ENCODE assay signal across 12 cellular contexts in the genomic region with DNA sequence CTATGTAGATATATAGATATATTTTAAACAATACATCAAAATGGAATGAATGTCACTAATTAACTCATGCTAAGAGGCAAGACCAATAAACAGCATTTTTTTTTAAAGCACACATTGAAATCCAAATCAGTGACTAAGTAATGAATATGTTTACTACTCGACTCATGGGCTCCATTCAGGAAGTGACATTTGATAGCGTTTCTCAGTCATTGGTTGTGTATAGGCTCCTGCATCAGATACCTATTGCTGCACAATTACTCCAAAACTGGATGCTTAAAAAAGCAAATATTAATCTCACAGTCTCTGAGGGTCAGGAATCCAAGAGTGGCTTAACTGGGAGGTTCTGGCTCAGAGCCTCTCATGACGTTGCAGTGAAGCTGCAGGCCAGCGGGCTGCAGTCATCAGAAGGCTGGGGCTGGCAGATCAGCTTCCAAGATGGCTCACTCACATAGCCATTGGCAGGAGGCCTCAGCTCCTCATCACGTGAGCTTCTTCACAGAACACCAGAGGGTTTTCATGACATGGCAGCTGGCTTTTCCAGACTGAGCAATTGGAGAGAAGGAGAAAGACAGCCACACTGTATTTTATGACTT.
DNase-seq lines count a peak whose midpoint lies in the region; ATAC-seq, FAIRE-seq and TF ChIP-seq lines count a peak whose summit lies in the region.
"Had no signal": no experiment of that assay in that cellular context is flagged by ENCODE, and none has a peak within 500 bp of the region (broad histone marks: within the 10 kb centered on the region; RNA-seq: fewer than 3 reads in every experiment).

No MANE protein-coding gene starts in this region.

- TF ChIP-seq RAD21 in IMR-90 (IDR thresholded peaks at IDR 0.05; ENCODE audit: low read length) = no peak

- H3K27me3 Mint-ChIP-seq in Calu3 (ENCODE audit: unreplicated experiment) = no peaks in the 10 kb centered on the region
- H3K27me3 Mint-ChIP-seq: dendritic cell treated with granulocyte-macrophage colony-stimulating factor and Interleukin-4, amounts not matched to agents 40 ng/mL and 50 ng/mL, for 4 days had no signal

- POLR2A ChIA-PET in AG04450 (lab: Yijun Ruan, JAX) = interaction anchor here (0.6 kb wide), 1 partner anchor 574 kb away, joined by 3 read pairs; no protein-coding TSS in a partner anchor
- POLR2A ChIA-PET in IMR-90 (lab: Charles Lee; ENCODE audit: unreplicated experiment) = no interaction called here
- POLR2A ChIA-PET in OCI-LY7 (lab: Charles Lee) = no interaction called here

- H2AFZ ChIP-seq in IMR-90 (replicated peaks; ENCODE audit: low read length, poor library complexity) (no peak overlapping the region), mesenchymal stem cell (ENCODE audit: low read depth, low read length) (no peak overlapping the region), OCI-LY7 (ENCODE audit: low read length) (no peak overlapping the region)
- H2AFZ ChIP-seq: PC-9 had no signal

- no peaks in the 10 kb centered on the region for H3K9me2 ChIP-seq in OCI-LY7 (ENCODE audit: insufficient read depth, low read length)

- no peaks in the 10 kb centered on the region for H3K79me2 ChIP-seq in OCI-LY7 (ENCODE audit: insufficient read depth, low read depth, low read length)

- no peak overlapping the region for H2AK9ac ChIP-seq in IMR-90 (replicated peaks; ENCODE audit: low read depth, low read length, poor library complexity)

- H3K4ac ChIP-seq in IMR-90 (ENCODE audit: low read depth, low read length) (no peak overlapping the region), mesenchymal stem cell (ENCODE audit: low read depth in 1 of 2, low read length in 2 of 2) (no peak overlapping the region)

- no peak overlapping the region for H2BK5ac ChIP-seq in IMR-90 (ENCODE audit: low read depth, low read length, poor library complexity, severe bottlenecking)
- no peak overlapping the region for H2BK5ac ChIP-seq in mesenchymal stem cell (ENCODE audit: low read depth, low read length, poor library complexity, severe bottlenecking)

- TF ChIP-seq POLR2A in IMR-90 (IDR thresholded peaks at IDR 0.05; ENCODE audit: low read depth, low read length) = no peak

- H3K23ac ChIP-seq in IMR-90 (ENCODE audit: low read depth, low read length) (no peak overlapping the region), mesenchymal stem cell (ENCODE audit: low read length in 2 of 2) (no peak overlapping the region)

- H2AK5ac ChIP-seq in IMR-90 (ENCODE audit: low read depth, low read length) (no peak overlapping the region), mesenchymal stem cell (ENCODE audit: low read length, severe bottlenecking) (no peak overlapping the region)

- no peak overlapping the region for H3K56ac ChIP-seq in IMR-90 (ENCODE audit: extremely low read depth, insufficient read depth, low read length)

- dilution Hi-C loops in IMR-90 (cut with HindIII; ENCODE audit: low sequenced_read_pairs, unreplicated experiment) = no loop called here

- H3K4me3 ChIP-seq in AG04450 (ENCODE audit: low read depth, low read length) (no peak overlapping the region), IMR-90 (ENCODE audit: insufficient read depth, low read depth, low read length) (no peak overlapping the region), colonic mucosa (no peak overlapping the region), mesenchymal stem cell (ENCODE audit: insufficient read depth in 1 of 2, low read depth in 1 of 2, low read length in 2 of 2) (peak overlapping the region in 1 of 2 experiments; percentile 27), OCI-LY7 (ENCODE audit: low read depth, low read length, poor library complexity, severe bottlenecking) (no peak overlapping the region)
- H3K4me3 ChIP-seq: PC-9 had no signal

- no peak overlapping the region for H3K27ac Mint-ChIP-seq in Calu3 (ENCODE audit: unreplicated experiment)
- H3K27ac Mint-ChIP-seq: dendritic cell treated with granulocyte-macrophage colony-stimulating factor and Interleukin-4, amounts not matched to agents 40 ng/mL and 50 ng/mL, for 4 days; natural killer cell had no signal

- H2BK15ac ChIP-seq in IMR-90 (ENCODE audit: low read depth, low read length) (no peak overlapping the region), mesenchymal stem cell (ENCODE audit: low read depth, poor library complexity, severe bottlenecking) (no peak overlapping the region)

- H3K79me1 ChIP-seq in IMR-90 (ENCODE audit: low read depth in 1 of 2, low read length in 2 of 2) = no peaks in the 10 kb centered on the region
- no peaks in the 10 kb centered on the region for H3K79me1 ChIP-seq in mesenchymal stem cell (replicated peaks; ENCODE audit: low read length, poor library complexity, severe bottlenecking)

- no TSS peak for BruUV-seq in IMR-90 (replicated peaks; lab: Mats Ljungman, UMichigan)
- no TSS peak for BruUV-seq in OCI-LY7 (replicated peaks; lab: Mats Ljungman, UMichigan)
- no TSS peak for BruUV-seq in Calu3 (replicated peaks; lab: Mats Ljungman, UMichigan)

- H4K8ac ChIP-seq in IMR-90 (ENCODE audit: low read depth in 2 of 2, low read length in 2 of 2) (peak overlapping the region in 1 of 2 experiments; percentile 13; a peak in 1 of 4 replicates), mesenchymal stem cell (ENCODE audit: low read length) (no peak overlapping the region)

- intact Hi-C loops in IMR-90 (cut with micrococcal nuclease) = no loop called here
- intact Hi-C loops in colonic mucosa (cut with DNase I) = no loop called here
- intact Hi-C loops in OCI-LY7 (cut with micrococcal nuclease; ENCODE audit: unreplicated experiment) = no loop called here
- intact Hi-C loops in Calu3 (cut with micrococcal nuclease; ENCODE audit: unreplicated experiment) = no loop called here

- no peaks in the 10 kb centered on the region for H3K36me3 ChIP-seq in IMR-90 (ENCODE audit: control insufficient read depth, insufficient read depth, low read length)
- H3K36me3 ChIP-seq in colonic mucosa = no peaks in the 10 kb centered on the region
- no peaks in the 10 kb centered on the region for H3K36me3 ChIP-seq in mesenchymal stem cell (ENCODE audit: control insufficient read depth in 1 of 2, insufficient read depth in 2 of 2, low read depth in 1 of 2, low read length in 2 of 2)
- no peaks in the 10 kb centered on the region for H3K36me3 ChIP-seq in OCI-LY7 (ENCODE audit: insufficient read depth, low read length)

- no CpG with 5 or more reads among the region's 5 CpGs for WGBS in IMR-90 (ENCODE audit: extremely low coverage in 2 of 2, insufficient read length in 1 of 2), 2 experiments
- WGBS in mesenchymal stem cell = 69% methylated on average over 4 of the region's 5 CpGs

- peaks cover 3% of the 10 kb centered on the region; the same call in 1 of the 2 replicates for H3K4me1 ChIP-seq in IMR-90 (ENCODE audit: control insufficient read depth, insufficient read depth, low read length)
- H3K4me1 ChIP-seq in colonic mucosa = no peaks in the 10 kb centered on the region
- H3K4me1 ChIP-seq in mesenchymal stem cell (ENCODE audit: control insufficient read depth, insufficient read depth, low read depth, low read length) = no peaks in the 10 kb centered on the region
- H3K4me1 ChIP-seq in OCI-LY7 (ENCODE audit: insufficient read depth, low read length, poor library complexity, severe bottlenecking) = no peaks in the 10 kb centered on the region

- in situ Hi-C loops in IMR-90 (cut with MboI; ENCODE audit: low sequenced_read_pairs) = no loop called here

- H3K9me3 ChIP-seq in AG04450 (ENCODE audit: control insufficient read depth, insufficient read depth, low read length) = no peaks in the 10 kb centered on the region
- no peaks in the 10 kb centered on the region for H3K9me3 ChIP-seq in IMR-90 (ENCODE audit: control insufficient read depth, insufficient read depth, low read length)
- no peaks in the 10 kb centered on the region for H3K9me3 ChIP-seq in colonic mucosa
- no peaks in the 10 kb centered on the region for H3K9me3 ChIP-seq in mesenchymal stem cell (ENCODE audit: control insufficient read depth, low read length)
- no peaks in the 10 kb centered on the region for H3K9me3 ChIP-seq in OCI-LY7 (ENCODE audit: low read length)

- H2BK120ac ChIP-seq in IMR-90 (ENCODE audit: low read depth, low read length) (no peak overlapping the region), mesenchymal stem cell (ENCODE audit: low read depth, low read length) (no peak overlapping the region)

- CTCF ChIA-PET in AG04450 (lab: Charles Lee) (no interaction called here), IMR-90 (lab: Yijun Ruan, JAX) (no interaction called here), OCI-LY7 (lab: Charles Lee; ENCODE audit: unreplicated experiment) (no interaction called here), Calu3 (lab: Charles Lee) (no interaction called here)

- H3K36me3 Mint-ChIP-seq in Calu3 (ENCODE audit: insufficient read depth, unreplicated experiment) = no peaks in the 10 kb centered on the region
- H3K36me3 Mint-ChIP-seq: natural killer cell had no signal

- no peaks in the 10 kb centered on the region for H3K9me1 ChIP-seq in IMR-90 (ENCODE audit: insufficient read depth, low read length)

- H3K14ac ChIP-seq in IMR-90 (replicated peaks; ENCODE audit: low read depth, low read length) = no peak overlapping the region
- H3K14ac ChIP-seq in mesenchymal stem cell (ENCODE audit: low read length in 2 of 2) = no peak overlapping the region

- H4K91ac ChIP-seq in IMR-90 (ENCODE audit: insufficient read depth, low read depth, low read length) = no peak overlapping the region
- no peak overlapping the region for H4K91ac ChIP-seq in mesenchymal stem cell (ENCODE audit: low read length)

- peak overlapping the region; percentile 7; the same call in 1 of the 2 replicates for H3K4me2 ChIP-seq in IMR-90 (ENCODE audit: low read depth, low read length)
- no peak overlapping the region for H3K4me2 ChIP-seq in mesenchymal stem cell (ENCODE audit: low read length, poor library complexity, severe bottlenecking)
- no peak overlapping the region for H3K4me2 ChIP-seq in OCI-LY7 (ENCODE audit: low read length)
- H3K4me2 ChIP-seq: PC-9 had no signal

- H3K4me3 Mint-ChIP-seq in Calu3 (ENCODE audit: low read depth, unreplicated experiment) = no peak overlapping the region
- H3K4me3 Mint-ChIP-seq: activated T-cell treated with anti-CD3 and anti-CD28 coated beads, Interleukin-2, amount 50 U/mL, for 4 hours; dendritic cell treated with granulocyte-macrophage colony-stimulating factor and Interleukin-4, amounts not matched to agents 40 ng/mL and 50 ng/mL, for 4 days; natural killer cell had no signal

- H4K20me1 ChIP-seq in IMR-90 (ENCODE audit: insufficient read depth, low read length) (no peaks in the 10 kb centered on the region), OCI-LY7 (ENCODE audit: insufficient read depth, low read length) (no peaks in the 10 kb centered on the region)

- no peak overlapping the region for H2BK12ac ChIP-seq in mesenchymal stem cell (ENCODE audit: low read length in 2 of 2)

- no peak overlapping the region for H4K5ac ChIP-seq in IMR-90 (ENCODE audit: low read depth, low read length)

- TF ChIP-seq CTCF in AG04450 (IDR thresholded peaks at IDR 0.05; ENCODE audit: low read depth, low read length) = no peak
- TF ChIP-seq CTCF in IMR-90 (conservative IDR thresholded peaks at IDR 0.05; ENCODE audit: low read depth, low read length) = no peak
- TF ChIP-seq CTCF in colonic mucosa (IDR thresholded peaks at IDR 0.05) = no peak
- TF ChIP-seq CTCF in OCI-LY7 (conservative IDR thresholded peaks at IDR 0.05; ENCODE audit: low read length) = no peak
- no peak for TF ChIP-seq CTCF in Calu3 (IDR thresholded peaks at IDR 0.05; ENCODE audit: unreplicated experiment)

- peak; percentile 73 for DNase-seq in AG04450 (ENCODE audit: low read depth, low spot score)
- DNase-seq in IMR-90 = peak; percentile 39
- peak; percentile 24 for DNase-seq in colonic mucosa
- no peak for DNase-seq in mesenchymal stem cell
- DNase-seq in OCI-LY7 (ENCODE audit: low spot score) = no peak
- no peak for DNase-seq in Calu3
- no peak for DNase-seq in urothelium cell line (ENCODE audit: low spot score)
- DNase-seq in NCI-H1436 treated with DMSO at 0.1 percent for 48 hours (lab: John Stamatoyannopoulos, UW) = no peak
- DNase-seq: activated T-cell treated with anti-CD3 and anti-CD28 coated beads, Interleukin-2, amount 50 U/mL, for 4 hours; natural killer cell had no signal

- no peaks in the 10 kb centered on the region for H3K9me3 Mint-ChIP-seq in Calu3 (ENCODE audit: low read depth, unreplicated experiment)

- H3K4me1 Mint-ChIP-seq in Calu3 (ENCODE audit: low read depth, unreplicated experiment) = peaks cover 20% of the 10 kb centered on the region
- H3K4me1 Mint-ChIP-seq: natural killer cell had no signal

- peak overlapping the region; percentile 32; the same call in 1 of the 2 replicates for H2BK20ac ChIP-seq in IMR-90 (ENCODE audit: low read depth, low read length)

- H3K18ac ChIP-seq in IMR-90 (ENCODE audit: low read depth, low read length) (no peak overlapping the region), mesenchymal stem cell (ENCODE audit: low read depth in 1 of 2, low read length in 2 of 2) (no peak overlapping the region)

- no peaks in the 10 kb centered on the region for H3K27me3 ChIP-seq in AG04450 (ENCODE audit: control insufficient read depth, insufficient read depth, low read length)
- H3K27me3 ChIP-seq in IMR-90 (ENCODE audit: control insufficient read depth, insufficient read depth, low read length) = no peaks in the 10 kb centered on the region
- H3K27me3 ChIP-seq in colonic mucosa = no peaks in the 10 kb centered on the region
- H3K27me3 ChIP-seq in mesenchymal stem cell (ENCODE audit: control insufficient read depth in 1 of 2, insufficient read depth in 1 of 2, low read length in 2 of 2) = no peaks in the 10 kb centered on the region

- peak; percentile 84 for ATAC-seq in IMR-90 (ENCODE audit: low read depth)
- ATAC-seq: activated T-cell treated with anti-CD3 and anti-CD28 coated beads, Interleukin-2, amount 50 U/mL, for 4 hours; natural killer cell had no signal

- H3K27ac ChIP-seq in AG04450 (ENCODE audit: low read depth, low read length) = peak overlapping the region; percentile 69
- no peak overlapping the region for H3K27ac ChIP-seq in IMR-90 (ENCODE audit: insufficient read depth, low read length)
- H3K27ac ChIP-seq in colonic mucosa = no peak overlapping the region
- H3K27ac ChIP-seq in mesenchymal stem cell (ENCODE audit: low read length, poor library complexity, severe bottlenecking) = no peak overlapping the region
- H3K27ac ChIP-seq in OCI-LY7 (ENCODE audit: low read depth, low read length, poor library complexity, severe bottlenecking) = no peak overlapping the region
- H3K27ac ChIP-seq: PC-9 had no signal

- H3K9ac ChIP-seq in IMR-90 (ENCODE audit: low read depth, low read length) = no peak overlapping the region
- no peak overlapping the region for H3K9ac ChIP-seq in colonic mucosa (ENCODE audit: low read depth in 2 of 2, low read length in 2 of 2)
- H3K9ac ChIP-seq in mesenchymal stem cell (ENCODE audit: low read length) = peak overlapping the region; percentile 37

- FAIRE-seq in urothelium cell line (lab: Jason Lieb, UNC) = no peak

Comparison
In these comparisons a context has a peak if more than half of its experiments do, and no peak if none do; other contexts are left out.
1. DNase-seq: peak in AG04450 (single experiment), IMR-90 (single experiment) and colonic mucosa (single experiment); none in mesenchymal stem cell (single experiment), OCI-LY7 (single experiment), Calu3 (single experiment), urothelium cell line (single experiment) and NCI-H1436 treated with DMSO at 0.1 percent for 48 hours (single experiment).